Comparison of ENCODE assay signal across 15 cellular contexts in the genomic region with DNA sequence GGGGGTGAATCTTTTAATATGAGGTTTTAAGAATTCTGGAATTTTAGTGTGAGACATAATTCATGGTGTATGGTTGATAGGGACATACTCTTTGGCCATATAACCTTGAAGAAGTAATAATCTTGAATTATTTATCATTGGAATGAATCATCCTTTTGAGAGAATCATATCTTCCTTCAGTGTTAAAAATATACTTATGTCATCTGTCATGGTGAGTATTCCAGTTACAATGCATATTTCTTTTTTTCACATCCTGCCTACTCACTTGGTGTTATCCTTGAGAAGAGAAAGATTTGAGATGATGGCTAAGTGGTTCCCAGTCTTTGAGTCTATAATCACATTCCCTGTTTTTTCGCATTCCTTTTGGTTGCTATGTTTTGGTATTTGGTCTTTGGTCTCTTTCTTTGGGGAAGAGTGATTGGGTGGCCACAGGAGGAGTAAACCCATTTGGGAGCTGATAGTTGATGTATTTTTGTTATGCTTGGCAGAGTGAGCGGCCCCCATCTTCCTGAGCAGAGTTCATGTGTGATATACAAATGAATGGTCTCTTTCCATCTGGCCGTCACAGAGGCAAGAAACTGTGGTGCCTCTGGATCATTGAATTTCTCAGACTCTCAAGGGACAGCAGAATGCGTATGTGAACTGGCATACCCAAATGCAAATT. TPM values are rescaled to one million over a fixed set of nuclear protein-coding genes. Genes with fewer than 3 reads are reported as not detected.
A peak's percentile ranks its signal among the peaks of the same experiment; 100 is the strongest.
DNase-seq lines count a peak whose midpoint lies in the region; ATAC-seq and TF ChIP-seq lines count a peak whose summit lies in the region.
"Had no signal": no experiment of that assay in that cellular context is flagged by ENCODE, and none has a peak within 500 bp of the region (broad histone marks: within the 10 kb centered on the region; RNA-seq: fewer than 3 reads in every experiment).

No MANE protein-coding gene starts in this region.

- H3K36me3 ChIP-seq in SK-N-SH (replicated peaks in 1 of 2; ENCODE audit: control insufficient read depth in 1 of 2, insufficient read depth in 2 of 2, low read length in 1 of 2) (peaks cover 0 to 5% of the 10 kb centered on the region in 2 experiments), osteoblast (ENCODE audit: insufficient read depth, low read length) (no peaks in the 10 kb centered on the region)

- TF ChIP-seq EP300 in SK-N-SH (IDR thresholded peaks at IDR 0.05; ENCODE audit: borderline replicate concordance in 1 of 2, low read depth in 1 of 2, low read length in 1 of 2), result peak; percentile 69 to 95

- CTCF ChIA-PET in SK-N-SH (lab: Yijun Ruan, JAX), result interaction anchor here (0.7 to 6.9 kb wide), 5 partner anchors 10 to 85 kb away, joined by 3 to 60 read pairs (median 5); partner anchors contain the start of gene ASAP2
- CTCF ChIA-PET in activated CD4-positive, alpha-beta T cell treated with anti-CD3 and anti-CD28 coated beads, Interleukin-2, amount 10 ng/mL, durations not matched to agents 7 days and 5 days (lab: Charles Lee), result no interaction called here

- H2AFZ ChIP-seq in SK-N-SH (ENCODE audit: low read depth) (no peak overlapping the region), osteoblast (ENCODE audit: low read length) (no peak overlapping the region)

- no peaks in the 10 kb centered on the region for H3K9me2 ChIP-seq in SK-N-SH

- H3K27me3 ChIP-seq in SK-N-SH (ENCODE audit: insufficient read depth), result no peaks in the 10 kb centered on the region
- H3K27me3 ChIP-seq in osteoblast (ENCODE audit: insufficient read depth, low read length), result no peaks in the 10 kb centered on the region

- peak overlapping the region; percentile 71 for H3K4me2 ChIP-seq in SK-N-SH
- H3K4me2 ChIP-seq in osteoblast (ENCODE audit: insufficient read depth, low read length), result peak overlapping the region; percentile 57

- WGBS in SK-N-SH (ENCODE audit: low lambda C conversion rate), result 72% methylated on average over 4 of the region's 4 CpGs

- DNase-seq in EH (ENCODE audit: low read depth) (peak; percentile 89), SK-N-SH (no peak), fibroblast of the aortic adventitia (ENCODE audit: low read depth) (peak; percentile 79), osteoblast (ENCODE audit: insufficient read length, low spot score, missing footprints) (peak; percentile 92), NCI-H1092 (lab: John Stamatoyannopoulos, UW) (no peak), NCI-H446 treated with DMSO at 0.1 percent for 48 hours (lab: John Stamatoyannopoulos, UW) (no peak)
- DNase-seq in activated CD4-positive, alpha-beta T cell treated with anti-CD3 and anti-CD28 coated beads, Interleukin-2, amount 10 ng/mL, durations not matched to agents 7 days and 5 days, result no peak
- DNase-seq: activated CD4-positive, alpha-beta T cell treated with anti-CD3 and anti-CD28 coated beads, Interleukin-2, amount 50 U/mL, for 48 hours; activated effector memory CD4-positive, alpha-beta T cell treated with Interleukin-2 at 50 U/mL for 16 hours; CD4-positive, CD25-positive, alpha-beta regulatory T cell; central memory CD4-positive, alpha-beta T cell; MV-4-11; stimulated activated naive CD8-positive, alpha-beta T cell treated with anti-CD3 and anti-CD28 coated beads, Interleukin-15, amount 100 ng/mL, for 72 hours; T-helper 9 cell had no signal

- no peaks in the 10 kb centered on the region for H3K36me3 Mint-ChIP-seq in activated CD4-positive, alpha-beta T cell treated with anti-CD3 and anti-CD28 coated beads, Interleukin-2, amount 10 ng/mL, durations not matched to agents 7 days and 5 days (ENCODE audit: low read depth)
- H3K36me3 Mint-ChIP-seq: CD4-positive, CD25-positive, alpha-beta regulatory T cell had no signal

- H3K4me3 Mint-ChIP-seq in activated CD4-positive, alpha-beta T cell treated with anti-CD3 and anti-CD28 coated beads, Interleukin-2, amount 10 ng/mL, durations not matched to agents 7 days and 5 days, result no peak overlapping the region
- H3K4me3 Mint-ChIP-seq: CD4-positive, CD25-positive, alpha-beta regulatory T cell; stimulated activated naive CD8-positive, alpha-beta T cell treated with anti-CD3 and anti-CD28 coated beads, Interleukin-15, amount 100 ng/mL, for 72 hours had no signal

- H3K9ac ChIP-seq in SK-N-SH, result peak overlapping the region; percentile 79; the same call in 1 of the 2 replicates

- H3K4me3 ChIP-seq in SK-N-SH (ENCODE audit: low read depth in 2 of 2, low read length in 1 of 2), result no peak overlapping the region
- no peak overlapping the region for H3K4me3 ChIP-seq in fibroblast of the aortic adventitia (ENCODE audit: low read depth, low read length)
- H3K4me3 ChIP-seq in osteoblast (ENCODE audit: insufficient read depth, low read length), result peak overlapping the region; percentile 4

- POLR2A ChIA-PET in SK-N-SH (lab: Yijun Ruan, JAX), result no interaction called here
- POLR2A ChIA-PET in activated CD4-positive, alpha-beta T cell treated with anti-CD3 and anti-CD28 coated beads, Interleukin-2, amount 10 ng/mL, durations not matched to agents 7 days and 5 days (lab: Charles Lee), result no interaction called here

- H3K79me2 ChIP-seq in SK-N-SH (ENCODE audit: insufficient read depth) (peaks cover 89% of the 10 kb centered on the region), osteoblast (ENCODE audit: insufficient read depth, low read length) (peaks cover 92% of the 10 kb centered on the region)

- H3K4me1 Mint-ChIP-seq in activated CD4-positive, alpha-beta T cell treated with anti-CD3 and anti-CD28 coated beads, Interleukin-2, amount 10 ng/mL, durations not matched to agents 7 days and 5 days, result no peaks in the 10 kb centered on the region
- H3K4me1 Mint-ChIP-seq: CD4-positive, CD25-positive, alpha-beta regulatory T cell; stimulated activated naive CD8-positive, alpha-beta T cell treated with anti-CD3 and anti-CD28 coated beads, Interleukin-15, amount 100 ng/mL, for 72 hours had no signal

- H3K4me1 ChIP-seq in SK-N-SH (ENCODE audit: control insufficient read depth in 1 of 2, insufficient read depth in 2 of 2, low read depth in 1 of 2, low read length in 1 of 2) (peaks cover 74 to 90% of the 10 kb centered on the region in 2 experiments), osteoblast (ENCODE audit: insufficient read depth, low read length) (peaks cover 58% of the 10 kb centered on the region)

- H4K20me1 ChIP-seq in SK-N-SH (ENCODE audit: insufficient read depth) (peaks cover 5% of the 10 kb centered on the region; the same call in 1 of the 2 replicates), osteoblast (ENCODE audit: insufficient read depth, low read length) (peaks cover 6% of the 10 kb centered on the region)

- TF ChIP-seq CTCF in SK-N-SH (IDR thresholded peaks at IDR 0.05), result no peak
- TF ChIP-seq CTCF in fibroblast of the aortic adventitia (IDR thresholded peaks at IDR 0.05; ENCODE audit: insufficient read depth, low read length), result no peak
- no peak for TF ChIP-seq CTCF in osteoblast (IDR thresholded peaks at IDR 0.05; ENCODE audit: extremely low read depth, low read depth, low read length)

- no peaks in the 10 kb centered on the region for H3K9me3 Mint-ChIP-seq in activated CD4-positive, alpha-beta T cell treated with anti-CD3 and anti-CD28 coated beads, Interleukin-2, amount 10 ng/mL, durations not matched to agents 7 days and 5 days
- H3K9me3 Mint-ChIP-seq: stimulated activated naive CD8-positive, alpha-beta T cell treated with anti-CD3 and anti-CD28 coated beads, Interleukin-15, amount 100 ng/mL, for 72 hours had no signal

- no peak for ATAC-seq in HG02678 (IDR thresholded peaks at IDR 0.05; ENCODE audit: unreplicated experiment)
- ATAC-seq: stimulated activated naive CD8-positive, alpha-beta T cell treated with anti-CD3 and anti-CD28 coated beads, Interleukin-15, amount 100 ng/mL, for 72 hours had no signal

- H3K27ac Mint-ChIP-seq in activated CD4-positive, alpha-beta T cell treated with anti-CD3 and anti-CD28 coated beads, Interleukin-2, amount 10 ng/mL, durations not matched to agents 7 days and 5 days, result no peak overlapping the region
- H3K27ac Mint-ChIP-seq: CD4-positive, CD25-positive, alpha-beta regulatory T cell; stimulated activated naive CD8-positive, alpha-beta T cell treated with anti-CD3 and anti-CD28 coated beads, Interleukin-15, amount 100 ng/mL, for 72 hours had no signal

- no peak for TF ChIP-seq RAD21 in SK-N-SH (IDR thresholded peaks at IDR 0.05; ENCODE audit: low read length)

- H3K27ac ChIP-seq in SK-N-SH (ENCODE audit: low read depth in 2 of 2, low read length in 1 of 2), result peak overlapping the region; percentile 99 to 100
- H3K27ac ChIP-seq in osteoblast (ENCODE audit: low read depth, low read length), result peak overlapping the region; percentile 96

- H3K27me3 Mint-ChIP-seq in activated CD4-positive, alpha-beta T cell treated with anti-CD3 and anti-CD28 coated beads, Interleukin-2, amount 10 ng/mL, durations not matched to agents 7 days and 5 days, result peaks cover 15% of the 10 kb centered on the region

- H3F3A ChIP-seq in SK-N-SH (replicated peaks; ENCODE audit: insufficient read depth), result peaks cover 48% of the 10 kb centered on the region

- H3K9me3 ChIP-seq in SK-N-SH (no peaks in the 10 kb centered on the region), osteoblast (ENCODE audit: low read depth, low read length) (no peaks in the 10 kb centered on the region)

TF ChIP-seq in SK-N-SH, 30 proteins besides CTCF, POLR2A, EP300 and RAD21 (continues in another document):
- no peak for TF ChIP-seq USF1 (IDR thresholded peaks at IDR 0.05; ENCODE audit: borderline replicate concordance, low read depth)
- no peak for TF ChIP-seq GATA2 (CRISPR knock-in tag; IDR thresholded peaks at IDR 0.05)
- TF ChIP-seq MEF2A (IDR thresholded peaks at IDR 0.05; ENCODE audit: borderline replicate concordance, low read depth), result peak; percentile 82
- peak; percentile 91 for TF ChIP-seq FOSL2 (IDR thresholded peaks at IDR 0.05; ENCODE audit: borderline replicate concordance, low read depth)
- TF ChIP-seq MXI1 (IDR thresholded peaks at IDR 0.05; ENCODE audit: low read depth, low read length), result no peak
- TF ChIP-seq TEAD4 (IDR thresholded peaks at IDR 0.05; ENCODE audit: borderline replicate concordance, insufficient read depth), result peak; percentile 83; the same call in 1 of the 2 replicates
- peak; percentile 58; the same call in 1 of the 2 replicates for TF ChIP-seq RXRA (IDR thresholded peaks at IDR 0.05; ENCODE audit: borderline replicate concordance, low read depth)

RNA-seq across cellular contexts. Expression of gene ASAP2, which starts 21.6 kb away (rescaled TPM):
- 37.9 and 41.4 TPM in 2 replicates for polyA plus RNA-seq in SK-N-SH (2012; rRNA removed)
- 46.4 and 46.7 TPM in 2 replicates for polyA plus RNA-seq in SK-N-SH (2012; cell fraction: cytosol; rRNA removed)
- 60.7 and 79.4 TPM in 2 replicates for polyA plus RNA-seq in SK-N-SH (2012; cell fraction: nucleus; rRNA removed)
- 37.1 and 76.4 TPM in 2 replicates for total RNA-seq in fibroblast of the aortic adventitia (ENCODE audit: low replicate concordance)
- 56.0 and 66.2 TPM in 2 replicates for total RNA-seq in osteoblast
- under 1 TPM; 0.17 to 0.25 TPM for total RNA-seq in activated CD4-positive, alpha-beta T cell treated with anti-CD3 and anti-CD28 coated beads, Interleukin-2, amount 10 ng/mL, durations not matched to agents 7 days and 5 days
- polyA plus RNA-seq: CD4-positive, CD25-positive, alpha-beta regulatory T cell had no signal

Comparison
In these comparisons a context has a peak if more than half of its experiments do, and no peak if none do; other contexts are left out.
1. DNase-seq: peak in EH (single experiment), fibroblast of the aortic adventitia (single experiment) and osteoblast (single experiment); none in SK-N-SH (single experiment), activated CD4-positive, alpha-beta T cell treated with anti-CD3 and anti-CD28 coated beads, Interleukin-2, amount 10 ng/mL, durations not matched to agents 7 days and 5 days (single experiment), NCI-H1092 (single experiment) and NCI-H446 treated with DMSO at 0.1 percent for 48 hours (single experiment).
2. RNA of gene ASAP2, which starts 21.6 kb away (total RNA-seq): 37.1 to 76.4 TPM in fibroblast of the aortic adventitia and 56.0 to 66.2 TPM in osteoblast; 0.17 to 0.25 TPM in activated CD4-positive, alpha-beta T cell treated with anti-CD3 and anti-CD28 coated beads, Interleukin-2, amount 10 ng/mL, durations not matched to agents 7 days and 5 days; every median in the first group is over 10 times any median in the second.